Comparison of ENCODE assay signal across 5 cellular contexts in genomic region chr2:69235863-69236262, GRCh38.
"Had no signal": no experiment of that assay in that cellular context is flagged by ENCODE, and none has a peak within 500 bp of the region (broad histone marks: within the 10 kb centered on the region; RNA-seq: fewer than 3 reads in every experiment).

No MANE protein-coding gene starts in this region.

- H3K4me3 Mint-ChIP-seq: GM23338, H9, HFFc6 had no signal

- H2AFZ ChIP-seq: GM23338 had no signal

- DNase-seq: H9, HCEC 1CT, HFFc6 had no signal

- H3K27ac Mint-ChIP-seq: GM23338, H9 had no signal

- H3K4me2 ChIP-seq: GM23338 had no signal

- H3K4me3 ChIP-seq: GM23338, K562 had no signal

- H3K9me3 Mint-ChIP-seq: GM23338, H9, HFFc6 had no signal

- H3K4me1 Mint-ChIP-seq: GM23338, H9 had no signal
